Comparison of ENCODE assay signal across 20 cellular contexts in the genomic region with DNA sequence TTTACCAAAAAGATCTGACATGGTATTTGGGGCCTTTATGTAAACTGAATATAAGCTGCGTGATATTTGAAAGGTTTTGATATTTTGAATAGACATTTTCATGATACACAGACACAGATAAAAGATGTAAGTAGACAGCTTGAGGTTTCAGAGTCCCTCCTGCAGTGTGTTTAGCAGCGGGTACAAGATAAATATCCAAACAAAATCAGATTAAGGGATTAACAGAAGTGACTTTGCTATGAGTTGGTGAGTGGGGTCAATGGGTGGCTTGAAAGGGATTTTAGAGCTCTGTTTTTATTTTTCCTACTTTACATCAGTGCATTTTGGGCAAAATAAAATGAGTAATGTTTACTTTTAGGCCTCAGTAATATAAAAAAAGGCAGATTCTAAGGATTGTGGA.
DNase-seq lines count a peak whose midpoint lies in the region; ATAC-seq, FAIRE-seq and TF ChIP-seq lines count a peak whose summit lies in the region.
"Had no signal": no experiment of that assay in that cellular context is flagged by ENCODE, and none has a peak within 500 bp of the region (broad histone marks: within the 10 kb centered on the region; RNA-seq: fewer than 3 reads in every experiment).

No MANE protein-coding gene starts in this region.

- intact Hi-C loops in sciatic nerve (cut with DNase I), result no loop called here

- no peaks in the 10 kb centered on the region; the same call in 1 of the 2 replicates for H3K27me3 Mint-ChIP-seq in HFFc6 (ENCODE audit: insufficient read depth)
- H3K27me3 Mint-ChIP-seq in nephron progenitor cell (ENCODE audit: low read depth, poor library complexity), result peaks cover 10% of the 10 kb centered on the region
- H3K27me3 Mint-ChIP-seq: CD4-positive, alpha-beta T cell; IgD-negative memory B cell had no signal

- H3K9me3 Mint-ChIP-seq in HFFc6 (no peaks in the 10 kb centered on the region), nephron progenitor cell (no peaks in the 10 kb centered on the region)
- H3K9me3 Mint-ChIP-seq: CD4-positive, alpha-beta T cell; GM23338; IgD-negative memory B cell had no signal

- TF ChIP-seq CTCF in D721Med (IDR thresholded peaks at IDR 0.05; ENCODE audit: insufficient read depth, missing control alignments) (no peak), fibroblast of villous mesenchyme (IDR thresholded peaks at IDR 0.05; ENCODE audit: insufficient read depth, low read depth, low read length) (no peak), HFFc6 (IDR thresholded peaks at IDR 0.05) (no peak), nephron progenitor cell (IDR thresholded peaks at IDR 0.05) (no peak)

- H3K27ac Mint-ChIP-seq in HFFc6, result no peak overlapping the region
- H3K27ac Mint-ChIP-seq in nephron progenitor cell, result no peak overlapping the region
- H3K27ac Mint-ChIP-seq: CD4-positive, alpha-beta T cell; GM23338; IgD-negative memory B cell had no signal

- no peaks in the 10 kb centered on the region for H3K36me3 Mint-ChIP-seq in HFFc6 (ENCODE audit: low read depth)
- no peaks in the 10 kb centered on the region for H3K36me3 Mint-ChIP-seq in nephron progenitor cell (ENCODE audit: low read depth)
- H3K36me3 Mint-ChIP-seq: IgD-negative memory B cell had no signal

- H3K4me3 ChIP-seq in fibroblast of villous mesenchyme (ENCODE audit: low read depth, low read length), result no peak overlapping the region
- H3K4me3 ChIP-seq: GM23338 had no signal

- ATAC-seq in sciatic nerve, result no peak
- ATAC-seq: GM23338, HepG2 had no signal

- H3K4me3 Mint-ChIP-seq in HFFc6 (no peak overlapping the region), nephron progenitor cell (no peak overlapping the region)
- H3K4me3 Mint-ChIP-seq: CD4-positive, alpha-beta T cell; GM23338; IgD-negative memory B cell had no signal

- H3K4me1 Mint-ChIP-seq in HFFc6 (ENCODE audit: low read depth) (no peaks in the 10 kb centered on the region), nephron progenitor cell (no peaks in the 10 kb centered on the region)
- H3K4me1 Mint-ChIP-seq: IgD-negative memory B cell had no signal

- peak; percentile 26 for DNase-seq in D721Med (ENCODE audit: insufficient read length, low spot score)
- peak; percentile 91 for DNase-seq in NCI-H82 (lab: John Stamatoyannopoulos, UW)
- DNase-seq in fibroblast of villous mesenchyme (ENCODE audit: low read depth), result peak; percentile 86
- DNase-seq in HFFc6, result no peak
- no peak for DNase-seq in nephron progenitor cell
- no peak for DNase-seq in DMS153 treated with DMSO at 0.1 percent for 48 hours (lab: John Stamatoyannopoulos, UW; ENCODE audit: unreplicated experiment)
- DNase-seq in sciatic nerve (ENCODE audit: low spot score), result no peak
- DNase-seq: ACHN; Caco-2; CD4-positive, alpha-beta T cell; DMS79; GDM1; HCEC 1CT; KG1 had no signal

- FAIRE-seq in D721Med (lab: Jason Lieb, UNC), result peak; percentile 97
- FAIRE-seq: GM12892, GM18507, H54, HepG2 had no signal

Comparison
In these comparisons a context has a peak if more than half of its experiments do, and no peak if none do; other contexts are left out.
1. DNase-seq: peak in D721Med (single experiment), NCI-H82 (single experiment) and fibroblast of villous mesenchyme (single experiment); none in HFFc6 (single experiment), nephron progenitor cell (single experiment), DMS153 treated with DMSO at 0.1 percent for 48 hours (single experiment) and sciatic nerve (single experiment).